Comparison of ENCODE assay signal across 8 cellular contexts in genomic region chr12:15522574-15523187, GRCh38.
DNase-seq lines count a peak whose midpoint lies in the region; ATAC-seq, FAIRE-seq and TF ChIP-seq lines count a peak whose summit lies in the region.

No MANE protein-coding gene starts in this region.

- H3K27ac ChIP-seq in left ventricle myocardium inferior (replicated peaks) (no peak overlapping the region), upper lobe of right lung (no peak overlapping the region)

- FAIRE-seq in TTC549 (lab: Jason Lieb, UNC): peak; percentile 46

- TF ChIP-seq CTCF in left ventricle myocardium inferior (IDR thresholded peaks at IDR 0.05; ENCODE audit: borderline replicate concordance): peak; percentile 67
- TF ChIP-seq CTCF in upper lobe of right lung (IDR thresholded peaks at IDR 0.05): peak; percentile 58

- ATAC-seq in upper lobe of right lung (peak; percentile 72), GM21381 (IDR thresholded peaks at IDR 0.05; ENCODE audit: unreplicated experiment) (no peak)

- H3K27me3 ChIP-seq in left ventricle myocardium inferior (ENCODE audit: low read depth) (peaks cover 57% of the 10 kb centered on the region), upper lobe of right lung (peaks cover 4% of the 10 kb centered on the region)

- H3K9me3 ChIP-seq in left ventricle myocardium inferior (replicated peaks): no peaks in the 10 kb centered on the region
- H3K9me3 ChIP-seq in upper lobe of right lung: no peaks in the 10 kb centered on the region

- DNase-seq in SIG-M5 treated with dmso at 0.1 percent for 504 hours (lab: John Stamatoyannopoulos, UW; ENCODE audit: unreplicated experiment): peak; percentile 77
- no peak for DNase-seq in SIG-M5 (lab: John Stamatoyannopoulos, UW)
- peak; percentile 72 for DNase-seq in NCI-H1436 (lab: John Stamatoyannopoulos, UW)
- no peak for DNase-seq in left ventricle myocardium inferior
- DNase-seq in upper lobe of right lung: no peak
- no peak for DNase-seq in activated CD8-positive, alpha-beta memory T cell treated with anti-CD3 and anti-CD28 coated beads, Interleukin-2, amount 50 U/mL, for 4 hours

- intact Hi-C loops in left ventricle myocardium inferior (cut with micrococcal nuclease) (loop anchor here (5.0 kb wide), 1 partner anchor 245 kb away; no protein-coding TSS in a partner anchor), upper lobe of right lung (cut with DNase I) (no loop called here)

- H3K36me3 ChIP-seq in left ventricle myocardium inferior (no peaks in the 10 kb centered on the region), upper lobe of right lung (no peaks in the 10 kb centered on the region)

- H3K4me1 ChIP-seq in left ventricle myocardium inferior (no peaks in the 10 kb centered on the region), upper lobe of right lung (no peaks in the 10 kb centered on the region)

- H3K4me3 ChIP-seq in left ventricle myocardium inferior: no peak overlapping the region
- H3K4me3 ChIP-seq in upper lobe of right lung: no peak overlapping the region

Comparison
In these comparisons a context has a peak if more than half of its experiments do, and no peak if none do; other contexts are left out.
1. DNase-seq: peak in SIG-M5 treated with dmso at 0.1 percent for 504 hours (single experiment) and NCI-H1436 (single experiment); none in SIG-M5 (single experiment), left ventricle myocardium inferior (single experiment), upper lobe of right lung (single experiment) and activated CD8-positive, alpha-beta memory T cell treated with anti-CD3 and anti-CD28 coated beads, Interleukin-2, amount 50 U/mL, for 4 hours (single experiment).